In genomic region chrX:125405339-125405738, GRCh38 we compare ENCODE assay signal across 15 cellular contexts.
DNase-seq lines count a peak whose midpoint lies in the region; ATAC-seq and TF ChIP-seq lines count a peak whose summit lies in the region.
"Had no signal": no experiment of that assay in that cellular context is flagged by ENCODE, and none has a peak within 500 bp of the region (broad histone marks: within the 10 kb centered on the region; RNA-seq: fewer than 3 reads in every experiment).

No MANE protein-coding gene starts in this region.

- intact Hi-C loops in ascending aorta (cut with DNase I) = no loop called here

- H3K27me3 ChIP-seq in smooth muscle cell (ENCODE audit: low read depth) (no peaks in the 10 kb centered on the region), ascending aorta (no peaks in the 10 kb centered on the region)

- H3K36me3 ChIP-seq in smooth muscle cell (ENCODE audit: low read depth) (no peaks in the 10 kb centered on the region), ascending aorta (no peaks in the 10 kb centered on the region)
- H3K36me3 ChIP-seq: BLaER1 had no signal

- WGBS in smooth muscle cell (ENCODE audit: low lambda C conversion rate) = 70% methylated on average over 2 of the region's 2 CpGs

- H4K20me1 ChIP-seq in smooth muscle cell (ENCODE audit: low read depth) = no peaks in the 10 kb centered on the region
- H4K20me1 ChIP-seq: BLaER1 had no signal

- H3K27ac Mint-ChIP-seq in stimulated activated effector memory CD8-positive, alpha-beta T cell treated with anti-CD3 and anti-CD28 coated beads, Interleukin-12 subunit alpha, Interleukin-12 subunit beta, amount 100 ng/mL, for 72 hours = no peak overlapping the region
- H3K27ac Mint-ChIP-seq in osteocyte (ENCODE audit: unreplicated experiment) = no peak overlapping the region

- H3K4me3 ChIP-seq in smooth muscle cell (no peak overlapping the region), ascending aorta (no peak overlapping the region)
- H3K4me3 ChIP-seq: BLaER1, GM23248 had no signal

- H3K27me3 Mint-ChIP-seq in osteocyte (ENCODE audit: unreplicated experiment) = no peaks in the 10 kb centered on the region

- H3K4me2 ChIP-seq in smooth muscle cell = no peak overlapping the region
- H3K4me2 ChIP-seq: BLaER1 had no signal

- DNase-seq in glomerular visceral epithelial cell (ENCODE audit: extremely low spot score) = peak; percentile 1
- no peak for DNase-seq in stimulated activated effector memory CD8-positive, alpha-beta T cell treated with anti-CD3 and anti-CD28 coated beads, Interleukin-12 subunit alpha, Interleukin-12 subunit beta, amount 100 ng/mL, for 72 hours (ENCODE audit: low spot score in 2 of 2)
- DNase-seq in osteocyte (ENCODE audit: extremely low spot score, unreplicated experiment) = no peak
- no peak for DNase-seq in activated gamma-delta T cell treated with Interleukin-2 at 50 U/mL for 16 hours
- DNase-seq in smooth muscle cell (lab: John Stamatoyannopoulos, UW; ENCODE audit: unreplicated experiment) = no peak
- no peak for DNase-seq in ascending aorta (ENCODE audit: low spot score in 2 of 2)
- DNase-seq: AML-193, DMS53, GF-D8, GM23248, IMR-90, KG1 had no signal

- H3K27ac ChIP-seq in smooth muscle cell (ENCODE audit: low read depth) (no peak overlapping the region), ascending aorta (no peak overlapping the region)
- H3K27ac ChIP-seq: BLaER1, GM23248 had no signal

- no peaks in the 10 kb centered on the region for H3K36me3 Mint-ChIP-seq in stimulated activated effector memory CD8-positive, alpha-beta T cell treated with anti-CD3 and anti-CD28 coated beads, Interleukin-12 subunit alpha, Interleukin-12 subunit beta, amount 100 ng/mL, for 72 hours
- no peaks in the 10 kb centered on the region for H3K36me3 Mint-ChIP-seq in osteocyte (ENCODE audit: unreplicated experiment)

- no peak overlapping the region for H3K4me3 Mint-ChIP-seq in stimulated activated effector memory CD8-positive, alpha-beta T cell treated with anti-CD3 and anti-CD28 coated beads, Interleukin-12 subunit alpha, Interleukin-12 subunit beta, amount 100 ng/mL, for 72 hours
- H3K4me3 Mint-ChIP-seq in osteocyte (ENCODE audit: unreplicated experiment) = no peak overlapping the region

- no peaks in the 10 kb centered on the region for H3K9me3 Mint-ChIP-seq in stimulated activated effector memory CD8-positive, alpha-beta T cell treated with anti-CD3 and anti-CD28 coated beads, Interleukin-12 subunit alpha, Interleukin-12 subunit beta, amount 100 ng/mL, for 72 hours
- H3K9me3 Mint-ChIP-seq in osteocyte (ENCODE audit: unreplicated experiment) = peaks cover 13% of the 10 kb centered on the region

- no peak overlapping the region for H2AFZ ChIP-seq in smooth muscle cell (ENCODE audit: low read depth)
- H2AFZ ChIP-seq: GM23248 had no signal

- no peaks in the 10 kb centered on the region for H3F3A ChIP-seq in smooth muscle cell (ENCODE audit: low read depth)

- H3K4me1 Mint-ChIP-seq in stimulated activated effector memory CD8-positive, alpha-beta T cell treated with anti-CD3 and anti-CD28 coated beads, Interleukin-12 subunit alpha, Interleukin-12 subunit beta, amount 100 ng/mL, for 72 hours = no peaks in the 10 kb centered on the region
- H3K4me1 Mint-ChIP-seq in osteocyte (ENCODE audit: unreplicated experiment) = no peaks in the 10 kb centered on the region

- H3K9me3 ChIP-seq in smooth muscle cell (replicated peaks; ENCODE audit: low read depth) = no peaks in the 10 kb centered on the region
- no peaks in the 10 kb centered on the region for H3K9me3 ChIP-seq in ascending aorta
- H3K9me3 ChIP-seq: BLaER1 had no signal

- no peaks in the 10 kb centered on the region for H3K79me2 ChIP-seq in smooth muscle cell (ENCODE audit: low read depth)

- H3K9ac ChIP-seq in smooth muscle cell (ENCODE audit: low read depth) = no peak overlapping the region
- H3K9ac ChIP-seq: BLaER1, GM23248 had no signal

- TF ChIP-seq CTCF in osteocyte (IDR thresholded peaks at IDR 0.05) (no peak), smooth muscle cell (IDR thresholded peaks at IDR 0.05; ENCODE audit: borderline replicate concordance, insufficient read depth, poor library complexity, severe bottlenecking) (no peak), ascending aorta (IDR thresholded peaks at IDR 0.05) (no peak)

- H3K4me1 ChIP-seq in smooth muscle cell (ENCODE audit: low read depth) (no peaks in the 10 kb centered on the region), ascending aorta (no peaks in the 10 kb centered on the region)
- H3K4me1 ChIP-seq: BLaER1 had no signal

- peak; percentile 52 for ATAC-seq in GM18861 (IDR thresholded peaks at IDR 0.05; ENCODE audit: unreplicated experiment)
- ATAC-seq in HG03175 (IDR thresholded peaks at IDR 0.05; ENCODE audit: unreplicated experiment) = peak; percentile 57
- ATAC-seq in stimulated activated effector memory CD8-positive, alpha-beta T cell treated with anti-CD3 and anti-CD28 coated beads, Interleukin-12 subunit alpha, Interleukin-12 subunit beta, amount 100 ng/mL, for 72 hours = peak; percentile 43
